In the genomic region with DNA sequence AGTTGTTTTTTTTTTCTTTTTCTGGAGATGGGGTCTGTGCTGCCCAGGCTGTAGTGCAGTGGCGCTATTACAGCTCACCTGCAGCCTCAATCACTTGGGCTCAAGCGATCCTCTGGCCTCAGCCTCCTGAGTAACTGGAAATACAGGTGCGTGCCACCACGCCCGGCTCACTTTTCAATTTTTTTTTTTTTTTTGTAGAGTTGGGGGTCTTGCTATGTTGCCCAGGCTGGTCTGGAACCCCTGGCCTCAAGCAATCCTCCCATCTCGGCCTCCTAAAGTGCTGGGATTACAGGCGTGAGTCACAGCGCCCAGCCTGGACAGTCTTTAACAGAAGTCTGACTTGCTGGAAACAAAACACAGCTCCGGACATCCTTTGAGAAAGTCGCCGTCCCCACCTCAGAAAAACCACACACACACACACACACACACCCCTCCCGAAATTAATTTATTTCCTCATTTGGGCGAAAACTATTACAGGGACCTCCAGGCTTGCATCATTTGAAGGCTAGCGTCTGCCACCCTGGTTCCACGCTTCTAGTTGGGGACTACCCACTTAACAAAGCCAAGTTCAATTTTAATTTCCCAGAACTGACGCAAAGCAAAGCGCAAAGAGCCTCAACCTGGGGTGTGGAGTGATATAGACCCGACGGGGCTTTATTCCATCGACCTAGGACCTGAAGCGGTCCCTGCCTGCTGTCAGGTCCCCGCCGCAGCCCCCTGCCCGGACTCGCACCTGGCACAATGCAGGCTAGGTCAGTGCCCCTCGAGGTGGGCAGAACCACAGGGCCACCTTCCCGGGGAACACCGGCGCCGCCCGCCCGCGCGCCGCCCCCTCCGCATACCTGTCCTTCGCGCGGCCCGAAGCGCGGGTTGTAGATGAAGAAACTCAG, we compare ENCODE assay signal across 7 cellular contexts. TPM values are rescaled to one million over a fixed set of nuclear protein-coding genes. Genes with fewer than 3 reads are reported as not detected.
DNase-seq lines count a peak whose midpoint lies in the region; ATAC-seq and TF ChIP-seq lines count a peak whose summit lies in the region.
"Not testable (repeated sequence)": the region's sequence is repeated elsewhere in the genome, so short reads cannot be mapped to it uniquely, and the experiment has no call there.

No MANE protein-coding gene starts in this region.

- H3K4me2 ChIP-seq in GM23248 (ENCODE audit: unreplicated experiment): peak overlapping the region; percentile 6

- not testable (repeated sequence) for H3K9me3 ChIP-seq in GM23248 (ENCODE audit: low read depth); heart right ventricle

- not testable (repeated sequence) for H3K27ac Mint-ChIP-seq in osteocyte (ENCODE audit: unreplicated experiment)

- H3K79me2 ChIP-seq in GM23248 (ENCODE audit: insufficient read depth): peaks cover 22% of the 10 kb centered on the region

- H3K36me3 ChIP-seq in GM23248 (ENCODE audit: low read depth) (peaks cover 12% of the 10 kb centered on the region; the same call in 1 of the 2 replicates), heart right ventricle (peaks cover 0 to 31% (median 4%) of the 10 kb centered on the region in 9 donors)

- not testable (repeated sequence) for H4K20me1 ChIP-seq in GM23248 (ENCODE audit: insufficient read depth)

- ATAC-seq in GM18520 (IDR thresholded peaks at IDR 0.05; ENCODE audit: unreplicated experiment): peak; percentile 44
- peak; percentile 53 for ATAC-seq in HG03175 (IDR thresholded peaks at IDR 0.05; ENCODE audit: unreplicated experiment)
- ATAC-seq in heart right ventricle: peak; percentile 21 to 79 (median 36)

- not testable (repeated sequence) for H3K9me2 ChIP-seq in GM23248 (ENCODE audit: insufficient read depth)

- not testable (repeated sequence) for H3K27me3 ChIP-seq in GM23248 (replicated peaks; ENCODE audit: insufficient read depth); heart right ventricle

- H3K4me3 ChIP-seq in GM23248 (peak overlapping the region; percentile 60), astrocyte of the cerebellum (ENCODE audit: low read depth, low read length) (peak overlapping the region; percentile 45), heart right ventricle (peak overlapping the region in 9 of 10 donors; percentile 46 to 71 (median 61))

- not testable (repeated sequence) for TF ChIP-seq CTCF in RWPE1 (conservative IDR thresholded peaks at IDR 0.05; ENCODE audit: low read depth); astrocyte of the cerebellum (IDR thresholded peaks at IDR 0.05; ENCODE audit: low read depth, low read length, missing control alignments); heart right ventricle (IDR thresholded peaks at IDR 0.05); osteocyte (IDR thresholded peaks at IDR 0.05)

- 29 to 33% methylated on average over 8 to 15 of the region's 42 CpGs for WGBS in GM23248 (ENCODE audit: low coverage in 1 of 2, low lambda C conversion rate in 2 of 2, missing lambda C conversion rate in 2 of 2), 2 experiments
- WGBS in heart right ventricle, 2 donors: 0 to 30% methylated on average over 3 to 8 of the region's 42 CpGs

- peak overlapping the region; percentile 18; the same call in 1 of the 2 replicates for H3K9ac ChIP-seq in GM23248

- not testable (repeated sequence) for H3K36me3 Mint-ChIP-seq in osteocyte (ENCODE audit: unreplicated experiment)

- H3K4me1 ChIP-seq in GM23248 (ENCODE audit: insufficient read depth); heart right ventricle: not testable (repeated sequence)

- in situ Hi-C loops in GM23248 (cut with MboI); astrocyte of the cerebellum (cut with HindIII; ENCODE audit: low sequenced_read_pairs): not testable (repeated sequence)

- POLR2A ChIA-PET in RWPE1 (lab: Yijun Ruan, JAX; ENCODE audit: low non-redundant PET): not testable (repeated sequence)

- peaks cover 10% of the 10 kb centered on the region for H3K4me1 Mint-ChIP-seq in osteocyte (ENCODE audit: unreplicated experiment)

- H2AFZ ChIP-seq in GM23248: not testable (repeated sequence)

- CTCF ChIA-PET in RWPE1 (lab: Yijun Ruan, JAX): not testable (repeated sequence)

- not testable (repeated sequence) for H3K27ac ChIP-seq in GM23248
- peak overlapping the region; percentile 61 for H3K27ac ChIP-seq in RWPE1
- H3K27ac ChIP-seq in heart right ventricle: peak overlapping the region in 2 of 10 donors; percentile 45 to 87

- not testable (repeated sequence) for H3F3A ChIP-seq in GM23248 (ENCODE audit: insufficient read depth)

- not testable (repeated sequence) for H3K9me3 Mint-ChIP-seq in osteocyte (ENCODE audit: unreplicated experiment)

- H3K27me3 Mint-ChIP-seq in osteocyte (ENCODE audit: unreplicated experiment): not testable (repeated sequence)

- H3K4me3 Mint-ChIP-seq in osteocyte (ENCODE audit: unreplicated experiment): peak overlapping the region; percentile 72

- intact Hi-C loops in heart right ventricle (cut with DNase I): not testable (repeated sequence)

- DNase-seq in GM23248; RWPE1 (ENCODE audit: low spot score); astrocyte of the cerebellum (ENCODE audit: low read depth); heart right ventricle; osteocyte (ENCODE audit: extremely low spot score, unreplicated experiment): not testable (repeated sequence)

RNA-seq across cellular contexts. Expression of gene CCZ1B, which starts 0.6 kb away (rescaled TPM):
- total RNA-seq in GM23248 (2014; rRNA removed; shearing (Covaris generic)): 35.9 and 36.7 TPM in 2 replicates
- polyA plus RNA-seq in GM23248 (2016; fragmentation: Nextera tagmentation; extraction: Ambion mirVana) (55.1 and 55.3 TPM in 2 replicates), heart right ventricle (10 to 100 TPM; 18.4 to 36.9 TPM)
- total RNA-seq in heart right ventricle (10 to 100 TPM; 13.1 to 33.4 (median 23.7) TPM), osteocyte (69.3 and 70.2 TPM in 2 replicates)
